Comparison of ENCODE assay signal across 1 cellular context in genomic region chr7:117873933-117874530, GRCh38.
TF ChIP-seq lines count a peak whose summit lies in the region.

No MANE protein-coding gene starts in this region.

TF ChIP-seq in GM23338, 12 proteins besides CTCF, POLR2A, EP300 and RAD21 (continued from another document):
- no peak for TF ChIP-seq ZNF462 (CRISPR knock-in tag; IDR thresholded peaks at IDR 0.05)
- TF ChIP-seq JUNB (IDR thresholded peaks at IDR 0.05; ENCODE audit: unreplicated experiment): no peak
- TF ChIP-seq NANOG (IDR thresholded peaks at IDR 0.05; ENCODE audit: borderline replicate concordance): no peak
- no peak for TF ChIP-seq STAT1 (IDR thresholded peaks at IDR 0.05; ENCODE audit: unreplicated experiment)
